In the genomic region with DNA sequence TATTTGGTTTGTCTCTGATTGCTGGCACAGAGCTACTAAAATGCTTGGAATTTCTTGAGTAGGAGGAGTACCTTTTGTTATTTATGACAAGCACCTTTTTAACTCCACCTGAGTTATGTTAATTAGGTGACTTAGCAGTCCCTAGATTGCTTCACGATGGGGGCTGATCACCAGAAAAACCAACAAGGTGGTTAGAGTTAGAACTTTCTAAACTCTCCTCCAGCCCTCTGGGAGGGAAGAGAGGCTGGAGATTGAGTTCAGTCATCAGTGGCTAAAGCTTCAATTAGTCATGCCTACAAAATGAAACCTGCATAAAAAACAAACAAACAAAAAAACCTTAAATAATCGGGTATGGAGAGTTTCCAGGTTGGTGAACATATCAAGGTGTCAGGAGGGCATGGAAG, we compare ENCODE assay signal across 1 cellular context.
TF ChIP-seq lines count a peak whose summit lies in the region.

No MANE protein-coding gene starts in this region.

TF ChIP-seq in GM23338, 12 proteins besides CTCF, POLR2A, EP300 and RAD21 (continued from another document):
- TF ChIP-seq ZNF331 (CRISPR knock-in tag; IDR thresholded peaks at IDR 0.05; ENCODE audit: low read depth) (no peak), CREB1 (CRISPR knock-in tag; IDR thresholded peaks at IDR 0.05; ENCODE audit: low read depth) (no peak)
